In genomic region chr11:115017529-115017928, GRCh38 we compare ENCODE assay signal across 30 cellular contexts.
"Had no signal": no experiment of that assay in that cellular context is flagged by ENCODE, and none has a peak within 500 bp of the region (broad histone marks: within the 10 kb centered on the region; RNA-seq: fewer than 3 reads in every experiment).

No MANE protein-coding gene starts in this region.

- H3K27ac Mint-ChIP-seq: naive thymus-derived CD8-positive, alpha-beta T cell; natural killer cell treated with Interleukin-12 subunit alpha and Interleukin-12 subunit beta and Interleukin-15 and Interleukin-18, amount 100 ng/mL, for 72 hours; nephron progenitor cell; progenitor cell of endocrine pancreas; stimulated activated effector memory CD8-positive, alpha-beta T cell treated with anti-CD3 and anti-CD28 coated beads, Interleukin-12 subunit alpha, Interleukin-12 subunit beta, amount 100 ng/mL, for 72 hours; stimulated activated naive CD8-positive, alpha-beta T cell treated with anti-CD3 and anti-CD28 coated beads, Interleukin-15, amount 100 ng/mL, for 72 hours; type B pancreatic cell had no signal

- H3K27ac ChIP-seq: neutrophil, parathyroid adenoma, psoas muscle, right lobe of liver, sigmoid colon, suprapubic skin, testis, tibial artery, transverse colon, upper lobe of right lung, uterus had no signal

- FAIRE-seq: small intestine had no signal

- H3K36me3 ChIP-seq: neutrophil, right lobe of liver, sigmoid colon, suprapubic skin, tibial artery, transverse colon, upper lobe of right lung, uterus had no signal

- DNase-seq: naive thymus-derived CD8-positive, alpha-beta T cell; nephron progenitor cell; nucleus accumbens; posterior cingulate gyrus; psoas muscle; right cardiac atrium; right lobe of liver; sigmoid colon; small intestine; stimulated activated CD4-positive, alpha-beta T cell treated with anti-CD3 and anti-CD28 coated beads, Interleukin-15, amount 100 ng/mL, for 24 hours; stimulated activated CD4-positive, alpha-beta T cell treated with anti-CD3 and anti-CD28 coated beads, Interleukin-2, amount 100 ng/mL, for 24 hours; stimulated activated CD4-positive, alpha-beta T cell treated with anti-CD3 and anti-CD28 coated beads, Interleukin-2, amount 100 ng/mL, for 48 hours; stimulated activated CD4-positive, alpha-beta T cell treated with anti-CD3 and anti-CD28 coated beads, Interleukin-4, amount 100 ng/mL, for 24 hours; stimulated activated naive CD4-positive, alpha-beta T cell; stimulated activated naive CD8-positive, alpha-beta T cell treated with anti-CD3 and anti-CD28 coated beads, Interleukin-15, amount 100 ng/mL, for 72 hours; stimulated activated naive CD8-positive, alpha-beta T cell treated with anti-CD3 and anti-CD28 coated beads, Interleukin-15, Interleukin-2, amounts not matched to agents 100 U/mL and 50 U/mL, for 24 hours; substantia nigra; testis; tibial artery; transverse colon; upper lobe of right lung; uterus had no signal

- H3K4me1 ChIP-seq: parathyroid adenoma, psoas muscle, right lobe of liver, sigmoid colon, suprapubic skin, testis, tibial artery, transverse colon, upper lobe of right lung, uterus had no signal

- H3K4me3 Mint-ChIP-seq: naive thymus-derived CD8-positive, alpha-beta T cell; natural killer cell treated with Interleukin-12 subunit alpha and Interleukin-12 subunit beta and Interleukin-15 and Interleukin-18, amount 100 ng/mL, for 72 hours; nephron progenitor cell; neural crest cell; stimulated activated effector memory CD8-positive, alpha-beta T cell treated with anti-CD3 and anti-CD28 coated beads, Interleukin-12 subunit alpha, Interleukin-12 subunit beta, amount 100 ng/mL, for 72 hours; stimulated activated naive CD8-positive, alpha-beta T cell treated with anti-CD3 and anti-CD28 coated beads, Interleukin-15, amount 100 ng/mL, for 72 hours; type B pancreatic cell had no signal

- H3K27me3 Mint-ChIP-seq: progenitor cell of endocrine pancreas; stimulated activated naive CD8-positive, alpha-beta T cell treated with anti-CD3 and anti-CD28 coated beads, Interleukin-15, amount 100 ng/mL, for 72 hours; type B pancreatic cell had no signal

- H3K4me3 ChIP-seq: psoas muscle, right lobe of liver, sigmoid colon, suprapubic skin, testis, tibial artery, transverse colon, upper lobe of right lung, uterus had no signal

- H3K4me1 Mint-ChIP-seq: naive thymus-derived CD8-positive, alpha-beta T cell; nephron progenitor cell; neural crest cell; stimulated activated effector memory CD8-positive, alpha-beta T cell treated with anti-CD3 and anti-CD28 coated beads, Interleukin-12 subunit alpha, Interleukin-12 subunit beta, amount 100 ng/mL, for 72 hours; stimulated activated naive CD8-positive, alpha-beta T cell treated with anti-CD3 and anti-CD28 coated beads, Interleukin-15, amount 100 ng/mL, for 72 hours had no signal

- ATAC-seq: naive thymus-derived CD8-positive, alpha-beta T cell; natural killer cell treated with Interleukin-12 subunit alpha and Interleukin-12 subunit beta and Interleukin-15 and Interleukin-18, amount 100 ng/mL, for 72 hours; psoas muscle; right cardiac atrium; right lobe of liver; stimulated activated effector memory CD8-positive, alpha-beta T cell treated with anti-CD3 and anti-CD28 coated beads, Interleukin-12 subunit alpha, Interleukin-12 subunit beta, amount 100 ng/mL, for 72 hours; stimulated activated naive CD8-positive, alpha-beta T cell treated with anti-CD3 and anti-CD28 coated beads, Interleukin-15, amount 100 ng/mL, for 72 hours; stimulated activated naive CD8-positive, alpha-beta T cell treated with anti-CD3 and anti-CD28 coated beads, Interleukin-15, Interleukin-2, amounts not matched to agents 100 U/mL and 50 U/mL, for 24 hours; upper lobe of right lung had no signal

- H3K9me3 ChIP-seq: neutrophil, right lobe of liver, testis, upper lobe of right lung, uterus had no signal

- H3K36me3 Mint-ChIP-seq: stimulated activated effector memory CD8-positive, alpha-beta T cell treated with anti-CD3 and anti-CD28 coated beads, Interleukin-12 subunit alpha, Interleukin-12 subunit beta, amount 100 ng/mL, for 72 hours; type B pancreatic cell had no signal
